Comparison of ENCODE assay signal across 2 cellular contexts in genomic region chr10:73989594-73990142, GRCh38.
TF ChIP-seq lines count a peak whose summit lies in the region.

No MANE protein-coding gene starts in this region.

TF ChIP-seq in GM23338, 12 proteins besides CTCF, POLR2A, EP300 and RAD21:
- no peak for TF ChIP-seq NANOG (IDR thresholded peaks at IDR 0.05; ENCODE audit: borderline replicate concordance)
- no peak for TF ChIP-seq EZH2phosphoT487 (IDR thresholded peaks at IDR 0.05; ENCODE audit: unreplicated experiment)

TF ChIP-seq in K562, 482 proteins besides CTCF, POLR2A, EP300 and RAD21 (continues in another document):
- TF ChIP-seq KLF10 (CRISPR knock-in tag; IDR thresholded peaks at IDR 0.05) (no peak), ARID1B (IDR thresholded peaks at IDR 0.05) (peak; percentile 80), ZNF444 (CRISPR knock-in tag; IDR thresholded peaks at IDR 0.05) (no peak), DMBX1 (CRISPR knock-in tag; IDR thresholded peaks at IDR 0.05; ENCODE audit: borderline replicate concordance) (peak; percentile 19), CREBBP (IDR thresholded peaks at IDR 0.05; ENCODE audit: low read depth, low read length) (no peak), NKRF (IDR thresholded peaks at IDR 0.05; ENCODE audit: borderline replicate concordance) (no peak), PPARD (CRISPR knock-in tag; IDR thresholded peaks at IDR 0.05) (no peak), MBD2 (IDR thresholded peaks at IDR 0.05; ENCODE audit: borderline replicate concordance, low read depth) (no peak), MIER1 (IDR thresholded peaks at IDR 0.05; ENCODE audit: low read depth) (no peak), IRF2 (CRISPR knock-in tag; IDR thresholded peaks at IDR 0.05) (no peak), ZNF586 (CRISPR knock-in tag; conservative IDR thresholded peaks at IDR 0.05) (no peak), CREB3L1 (IDR thresholded peaks at IDR 0.05; ENCODE audit: borderline replicate concordance, low read depth) (no peak), ATF3 (IDR thresholded peaks at IDR 0.05) (no peak), ATF3 (CRISPR knock-in tag; conservative IDR thresholded peaks at IDR 0.05) (no peak), HMG20B (CRISPR knock-in tag; IDR thresholded peaks at IDR 0.05) (no peak), ZNF449 (CRISPR knock-in tag; IDR thresholded peaks at IDR 0.05) (no peak), TEAD1 (CRISPR knock-in tag; IDR thresholded peaks at IDR 0.05) (0 out of 4 replicates have a peak, but pooled peaks of 1 of the 2 experiments have one; percentile 5), E2F8 (IDR thresholded peaks at IDR 0.05; ENCODE audit: low read depth, partially characterized antibody) (no peak), ZNF583 (CRISPR knock-in tag; IDR thresholded peaks at IDR 0.05) (no peak), TRIM28 (IDR thresholded peaks at IDR 0.05) (no peak), TBP (optimal IDR thresholded peaks at IDR 0.05; ENCODE audit: low read depth, low read length) (no peak), CHAMP1 (IDR thresholded peaks at IDR 0.05) (no peak), SREBF2 (CRISPR knock-in tag; IDR thresholded peaks at IDR 0.05) (no peak), MYC (IDR thresholded peaks at IDR 0.05; ENCODE audit: low read depth, low read length) (0 out of 2 replicates have a peak, but pooled peaks have one; percentile 36), MYC (CRISPR knock-in tag; IDR thresholded peaks at IDR 0.05; ENCODE audit: borderline replicate concordance, low read depth) (no peak), CBX1 (IDR thresholded peaks at IDR 0.05; ENCODE audit: low read depth) (no peak), SOX6 (IDR thresholded peaks at IDR 0.05) (peak; percentile 70; the same call in 1 of the 2 replicates), ZNF79 (CRISPR knock-in tag; IDR thresholded peaks at IDR 0.05; ENCODE audit: low read depth) (no peak), ILF3 (IDR thresholded peaks at IDR 0.05; ENCODE audit: borderline replicate concordance) (no peak), IRF1 (CRISPR knock-in tag; IDR thresholded peaks at IDR 0.05; ENCODE audit: borderline replicate concordance) (no peak), POLR3A (IDR thresholded peaks at IDR 0.05; ENCODE audit: borderline replicate concordance, extremely low read depth, insufficient read depth, insufficient read length) (no peak), TAL1 (IDR thresholded peaks at IDR 0.05) (peak; percentile 42), MBD1 (CRISPR knock-in tag; IDR thresholded peaks at IDR 0.05) (no peak), TBL1XR1 (IDR thresholded peaks at IDR 0.05; ENCODE audit: low read length in 2 of 2) (no peak), JUND (IDR thresholded peaks at IDR 0.05; ENCODE audit: borderline replicate concordance, low read depth, low read length) (no peak), JUND (tag; IDR thresholded peaks at IDR 0.05; ENCODE audit: borderline replicate concordance, low read depth, low read length) (peak; percentile 19; the same call in 2 of the 3 replicates), ZNF134 (CRISPR knock-in tag; conservative IDR thresholded peaks at IDR 0.05) (no peak), ETS2 (tag; IDR thresholded peaks at IDR 0.05; ENCODE audit: borderline replicate concordance, poor library complexity, severe bottlenecking) (no peak), SMARCE1 (IDR thresholded peaks at IDR 0.05) (peak; percentile 25; the same call in 1 of the 2 replicates), NR2C1 (IDR thresholded peaks at IDR 0.05) (no peak), NR2C1 (tag; IDR thresholded peaks at IDR 0.05) (no peak), ZNF551 (CRISPR knock-in tag; IDR thresholded peaks at IDR 0.05) (no peak), CREB1 (IDR thresholded peaks at IDR 0.05) (0 out of 2 replicates have a peak, but pooled peaks have one; percentile 8), CREB1 (CRISPR knock-in tag; IDR thresholded peaks at IDR 0.05) (no peak), HDAC8 (tag; IDR thresholded peaks at IDR 0.05) (no peak), CUX1 (CRISPR knock-in tag; IDR thresholded peaks at IDR 0.05) (no peak), KAT2B (IDR thresholded peaks at IDR 0.05; ENCODE audit: low read depth, low read length) (no peak), ZC3H8 (IDR thresholded peaks at IDR 0.05) (no peak)
